ENCODE assay signal across 8 cellular contexts in the genomic region with DNA sequence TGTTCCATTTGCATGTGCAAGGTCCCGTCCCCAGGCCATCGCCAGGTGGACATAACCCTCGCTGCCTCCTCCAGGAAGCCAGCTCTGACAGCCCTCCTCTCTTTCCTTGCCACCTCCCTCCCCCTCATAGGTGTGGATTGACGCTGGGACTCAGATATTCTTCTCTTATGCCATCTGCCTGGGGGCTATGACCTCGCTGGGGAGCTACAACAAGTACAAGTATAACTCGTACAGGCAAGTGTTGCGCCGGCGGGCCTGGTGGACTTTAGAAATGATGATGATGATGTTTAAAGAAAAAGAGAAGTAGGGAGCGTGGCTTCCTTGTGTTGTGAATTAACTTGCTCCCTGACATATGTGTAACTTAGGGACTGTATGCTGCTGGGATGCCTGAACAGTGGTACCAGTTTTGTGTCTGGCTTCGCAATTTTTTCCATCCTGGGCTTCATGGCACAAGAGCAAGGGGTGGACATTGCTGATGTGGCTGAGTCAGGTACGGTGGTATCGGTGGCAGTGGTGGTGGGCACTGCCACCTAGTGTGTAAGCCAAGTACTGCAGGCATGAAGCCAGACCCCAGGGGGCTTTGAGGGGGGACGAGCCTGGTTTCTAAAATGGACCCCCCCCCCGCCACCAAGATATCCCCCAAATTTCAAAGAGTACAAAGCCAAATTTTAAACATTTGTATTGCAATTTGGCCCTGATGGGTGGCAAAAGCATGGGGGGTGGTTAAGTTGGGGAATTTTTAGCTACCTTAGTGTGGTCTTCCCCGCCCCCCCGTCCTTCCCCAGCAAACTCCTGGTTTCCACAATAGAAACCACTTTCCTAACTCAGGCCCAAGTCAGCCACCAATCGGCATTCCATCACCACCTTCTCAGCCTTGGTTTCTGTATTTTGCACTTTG.
DNase-seq lines count a peak whose midpoint lies in the region; TF ChIP-seq lines count a peak whose summit lies in the region.

No MANE protein-coding gene starts in this region.

- H3K36me3 ChIP-seq in prostate gland: peaks cover 0 to 6% of the 10 kb centered on the region in 2 donors

- no peak overlapping the region for H3K27ac ChIP-seq in prostate gland

- no peaks in the 10 kb centered on the region for H3K4me1 ChIP-seq in prostate gland (replicated peaks)

- intact Hi-C loops in prostate gland (cut with DNase I): loop anchor here (2.0 to 10.0 kb wide), 3 partner anchors 207 to 573 kb away; no protein-coding TSS in a partner anchor

- H3K9me3 ChIP-seq in prostate gland: no peaks in the 10 kb centered on the region

- 64% methylated on average over 18 of the region's 18 CpGs for WGBS in prostate gland

- TF ChIP-seq CTCF in prostate gland (IDR thresholded peaks at IDR 0.05): peak; percentile 84 to 96 (median 94)

- DNase-seq in NCI-H510A treated with DMSO at 0.1 percent for 48 hours (lab: John Stamatoyannopoulos, UW) (peak; percentile 7), NCI-H510A (lab: John Stamatoyannopoulos, UW) (no peak), OCI-M1 (lab: John Stamatoyannopoulos, UW) (peak; percentile 31), germinal center (ENCODE audit: low spot score) (peak; percentile 84), prostate gland (ENCODE audit: low spot score) (peak; percentile 23), NCI-H2171 (lab: John Stamatoyannopoulos, UW) (no peak), globus pallidus (ENCODE audit: low spot score) (no peak)
- DNase-seq in activated naive CD4-positive, alpha-beta T cell treated with Interleukin-2 at 50 U/mL for 16 hours: peak; percentile 43

- no peak overlapping the region for H3K4me3 ChIP-seq in prostate gland

- no peaks in the 10 kb centered on the region for H3K27me3 ChIP-seq in prostate gland (replicated peaks; ENCODE audit: insufficient read depth)

- TF ChIP-seq POLR2A in prostate gland (IDR thresholded peaks at IDR 0.05): no peak

Comparison
In these comparisons a context has a peak if more than half of its experiments do, and no peak if none do; other contexts are left out.
1. DNase-seq: peak in NCI-H510A treated with DMSO at 0.1 percent for 48 hours (single experiment), OCI-M1 (single experiment), activated naive CD4-positive, alpha-beta T cell treated with Interleukin-2 at 50 U/mL for 16 hours (single experiment), germinal center (single experiment) and prostate gland (single experiment); none in NCI-H510A (single experiment), NCI-H2171 (single experiment) and globus pallidus (single experiment).